In genomic region chr9:104961238-104961637, GRCh38 we compare ENCODE assay signal across 8 cellular contexts. TPM values are rescaled to one million over a fixed set of nuclear protein-coding genes. Genes with fewer than 3 reads are reported as not detected.
DNase-seq lines count a peak whose midpoint lies in the region; ATAC-seq, FAIRE-seq and TF ChIP-seq lines count a peak whose summit lies in the region.

No MANE protein-coding gene starts in this region.

- H3K4me1 ChIP-seq in heart left ventricle = peaks cover 0 to 12% (median 0%) of the 10 kb centered on the region in 12 donors

- 71 to 76% (median 74%) methylated on average over 5 of the region's 5 CpGs for WGBS in heart left ventricle, 4 donors

- no peak overlapping the region for H3K27ac ChIP-seq in heart left ventricle

- ATAC-seq in HG02588 (IDR thresholded peaks at IDR 0.05; ENCODE audit: unreplicated experiment) (peak; percentile 89), heart left ventricle (no peak), GM19328 (IDR thresholded peaks at IDR 0.05; ENCODE audit: unreplicated experiment) (no peak)
- peak; percentile 100 for ATAC-seq in activated CD4-positive, alpha-beta T cell treated with anti-CD3 and anti-CD28 coated beads for 36 hours

- intact Hi-C loops in activated CD4-positive, alpha-beta T cell treated with anti-CD3 and anti-CD28 coated beads for 36 hours (cut with DNase I, micrococcal nuclease) = loop anchor here (1.0 to 10.0 kb wide), 7 partner anchors 30 to 866 kb away; partner anchors contain the start of genes SLC44A1 (in 1 of the 2), SMC2 (in 1 of the 2) and TMEM38B (in 1 of the 2)
- intact Hi-C loops in heart left ventricle (cut with DNase I) = loop anchor here in 1 of 10 donors (10.0 kb wide), 1 partner anchor 184 kb away; no protein-coding TSS in a partner anchor

- no peak overlapping the region for H3K4me3 ChIP-seq in heart left ventricle

- peak; percentile 4 for DNase-seq in GM12892 (ENCODE audit: insufficient read length)
- peak; percentile 15 for DNase-seq in NCI-H1105 (lab: John Stamatoyannopoulos, UW)
- DNase-seq in activated CD4-positive, alpha-beta T cell treated with anti-CD3 and anti-CD28 coated beads for 36 hours = peak; percentile 86
- peak; percentile 68 for DNase-seq in fibroblast of the conjunctiva (ENCODE audit: low read depth)
- peak in 2 of 3 experiments; percentile 34 to 45 for DNase-seq in stimulated activated CD4-positive, alpha-beta T cell treated with anti-CD3 and anti-CD28 coated beads, TNF-alpha, amount 100 ng/mL, for 4 hours (ENCODE audit: low read depth in 3 of 3)
- DNase-seq in heart left ventricle = no peak

- no peaks in the 10 kb centered on the region for H3K36me3 Mint-ChIP-seq in activated CD4-positive, alpha-beta T cell treated with anti-CD3 and anti-CD28 coated beads for 36 hours (ENCODE audit: low read depth)

- no peaks in the 10 kb centered on the region for H3K36me3 ChIP-seq in heart left ventricle

- POLR2A ChIA-PET in activated CD4-positive, alpha-beta T cell treated with anti-CD3 and anti-CD28 coated beads for 36 hours (lab: Charles Lee) = interaction anchor here (0.7 to 1.2 kb wide), 7 partner anchors 24 to 199 kb away, joined by 3 to 6 read pairs (median 3); partner anchors contain the start of gene ABCA1

- CTCF ChIA-PET in activated CD4-positive, alpha-beta T cell treated with anti-CD3 and anti-CD28 coated beads for 36 hours (lab: Charles Lee) = interaction anchor here (0.8 to 1.5 kb wide), 7 partner anchors 12 to 732 kb away, joined by 3 to 6 read pairs (median 3); partner anchors contain the start of gene ABCA1

- TF ChIP-seq POLR2A in GM12892 (IDR thresholded peaks at IDR 0.05; ENCODE audit: low read depth, low read length) (no peak), heart left ventricle (IDR thresholded peaks at IDR 0.05) (no peak)

- FAIRE-seq in GM12892 (lab: Jason Lieb, UNC) = no peak

- TF ChIP-seq CTCF in heart left ventricle (IDR thresholded peaks at IDR 0.05) = no peak

- no peaks in the 10 kb centered on the region for H3K9me3 Mint-ChIP-seq in activated CD4-positive, alpha-beta T cell treated with anti-CD3 and anti-CD28 coated beads for 36 hours (ENCODE audit: low read depth)

- H3K4me3 Mint-ChIP-seq in activated CD4-positive, alpha-beta T cell treated with anti-CD3 and anti-CD28 coated beads for 36 hours = peak overlapping the region; percentile 18

- H3K27ac Mint-ChIP-seq in activated CD4-positive, alpha-beta T cell treated with anti-CD3 and anti-CD28 coated beads for 36 hours = peak overlapping the region; percentile 91

- no peaks in the 10 kb centered on the region for H3K27me3 Mint-ChIP-seq in activated CD4-positive, alpha-beta T cell treated with anti-CD3 and anti-CD28 coated beads for 36 hours

- H3K9me3 ChIP-seq in heart left ventricle = no peaks in the 10 kb centered on the region

- H3K27me3 ChIP-seq in heart left ventricle = no peaks in the 10 kb centered on the region

- peaks cover 32% of the 10 kb centered on the region for H3K4me1 Mint-ChIP-seq in activated CD4-positive, alpha-beta T cell treated with anti-CD3 and anti-CD28 coated beads for 36 hours

RNA-seq across cellular contexts. Expression of gene ABCA1, which starts 33.3 kb away (rescaled TPM):
- 0.06 TPM for polyA plus RNA-seq in GM12892 (2012; ENCODE audit: missing spikeins)
- 1 to 10 TPM; 4.5 to 5.2 TPM for total RNA-seq in activated CD4-positive, alpha-beta T cell treated with anti-CD3 and anti-CD28 coated beads for 36 hours
- total RNA-seq in heart left ventricle = 10 to 100 TPM in 6 of 9 donors, 1 to 10 TPM in 3; 5.2 to 45.3 (median 12.0) TPM
- polyA plus RNA-seq in heart left ventricle = 1 to 10 TPM; 2.1 to 4.4 TPM

Comparison
In these comparisons a context has a peak if more than half of its experiments do, and no peak if none do; other contexts are left out.
1. DNase-seq: peak in GM12892 (single experiment), NCI-H1105 (single experiment), activated CD4-positive, alpha-beta T cell treated with anti-CD3 and anti-CD28 coated beads for 36 hours (single experiment), fibroblast of the conjunctiva (single experiment) and stimulated activated CD4-positive, alpha-beta T cell treated with anti-CD3 and anti-CD28 coated beads, TNF-alpha, amount 100 ng/mL, for 4 hours (2 of 3); none in heart left ventricle (0 of 5).
2. ATAC-seq: peak in HG02588 (single experiment) and activated CD4-positive, alpha-beta T cell treated with anti-CD3 and anti-CD28 coated beads for 36 hours (single experiment); none in heart left ventricle (0 of 4) and GM19328 (single experiment).